8 cellular contexts compared by ENCODE assay signal in genomic region chr1:236759252-236759859, GRCh38. TPM values are rescaled to one million over a fixed set of nuclear protein-coding genes. Genes with fewer than 3 reads are reported as not detected.
DNase-seq lines count a peak whose midpoint lies in the region; ATAC-seq and TF ChIP-seq lines count a peak whose summit lies in the region.

No MANE protein-coding gene starts in this region.

- H3K4me1 ChIP-seq in CD8-positive, alpha-beta memory T cell (ENCODE audit: insufficient read depth, low read length) = no peaks in the 10 kb centered on the region
- no peaks in the 10 kb centered on the region for H3K4me1 ChIP-seq in thyroid gland

- H3K27me3 ChIP-seq in CD8-positive, alpha-beta memory T cell (ENCODE audit: insufficient read depth, low read length, poor library complexity, severe bottlenecking) = no peaks in the 10 kb centered on the region
- H3K27me3 ChIP-seq in thyroid gland = no peaks in the 10 kb centered on the region

- H3K4me1 Mint-ChIP-seq in CD8-positive, alpha-beta memory T cell = peaks cover 0 to 5% (median 3%) of the 10 kb centered on the region in 3 donors
- no peaks in the 10 kb centered on the region for H3K4me1 Mint-ChIP-seq in activated T-helper 17 cell treated with anti-CD3 and anti-CD28 coated beads, Interleukin-2, amount 50 U/mL, for 72 hours
- H3K4me1 Mint-ChIP-seq in immature natural killer cell = peaks cover 0 to 1% of the 10 kb centered on the region in 2 donors

- intact Hi-C loops in thyroid gland (cut with DNase I) = no loop called here

- TF ChIP-seq POLR2A in thyroid gland (IDR thresholded peaks at IDR 0.05) = no peak

- 48 to 50% methylated on average over 3 of the region's 3 CpGs for WGBS in thyroid gland, 2 donors

- peak in 5 of 6 experiments; percentile 49 to 78 (median 72) for TF ChIP-seq CTCF in thyroid gland (IDR thresholded peaks at IDR 0.05)

- ATAC-seq in GM18858 (IDR thresholded peaks at IDR 0.05; ENCODE audit: unreplicated experiment) = peak; percentile 49
- ATAC-seq in activated T-helper 17 cell treated with anti-CD3 and anti-CD28 coated beads, Interleukin-2, amount 50 U/mL, for 72 hours (replicated peaks) = peak; percentile 43
- ATAC-seq in esophagus mucosa = no peak
- ATAC-seq in GM21529 (IDR thresholded peaks at IDR 0.05; ENCODE audit: unreplicated experiment) = no peak

- no peak overlapping the region for H3K27ac Mint-ChIP-seq in CD8-positive, alpha-beta memory T cell
- no peak overlapping the region for H3K27ac Mint-ChIP-seq in activated T-helper 17 cell treated with anti-CD3 and anti-CD28 coated beads, Interleukin-2, amount 50 U/mL, for 72 hours
- H3K27ac Mint-ChIP-seq in immature natural killer cell = no peak overlapping the region

- CTCF ChIA-PET in CD8-positive, alpha-beta memory T cell (lab: Charles Lee) = interaction anchor here (0.5 to 1.7 kb wide), 13 partner anchors 9 to 803 kb away, joined by 3 to 7 read pairs (median 3); no protein-coding TSS in a partner anchor

- no peak overlapping the region for H3K27ac ChIP-seq in CD8-positive, alpha-beta memory T cell (ENCODE audit: low read depth, low read length)
- H3K27ac ChIP-seq in thyroid gland = no peak overlapping the region

- H3K36me3 ChIP-seq in CD8-positive, alpha-beta memory T cell (ENCODE audit: insufficient read depth, low read length) = no peaks in the 10 kb centered on the region
- no peaks in the 10 kb centered on the region for H3K36me3 ChIP-seq in thyroid gland

- no peaks in the 10 kb centered on the region for H3K9me3 Mint-ChIP-seq in CD8-positive, alpha-beta memory T cell
- H3K9me3 Mint-ChIP-seq in activated T-helper 17 cell treated with anti-CD3 and anti-CD28 coated beads, Interleukin-2, amount 50 U/mL, for 72 hours = no peaks in the 10 kb centered on the region
- no peaks in the 10 kb centered on the region for H3K9me3 Mint-ChIP-seq in immature natural killer cell

- H3K4me3 ChIP-seq in CD8-positive, alpha-beta memory T cell (ENCODE audit: low read length) = no peak overlapping the region
- H3K4me3 ChIP-seq in thyroid gland (replicated peaks in 1 of 3) = no peak overlapping the region

- no peaks in the 10 kb centered on the region for H3K36me3 Mint-ChIP-seq in CD8-positive, alpha-beta memory T cell
- no peaks in the 10 kb centered on the region for H3K36me3 Mint-ChIP-seq in activated T-helper 17 cell treated with anti-CD3 and anti-CD28 coated beads, Interleukin-2, amount 50 U/mL, for 72 hours (ENCODE audit: low read depth)
- H3K36me3 Mint-ChIP-seq in immature natural killer cell = no peaks in the 10 kb centered on the region

- H3K27me3 Mint-ChIP-seq in CD8-positive, alpha-beta memory T cell = peaks cover 1 to 13% of the 10 kb centered on the region in 2 donors
- H3K27me3 Mint-ChIP-seq in activated T-helper 17 cell treated with anti-CD3 and anti-CD28 coated beads, Interleukin-2, amount 50 U/mL, for 72 hours = peaks cover 7% of the 10 kb centered on the region
- peaks cover 0 to 2% (median 0%) of the 10 kb centered on the region in 3 donors for H3K27me3 Mint-ChIP-seq in immature natural killer cell (ENCODE audit: low read depth in 3 of 3)

- peak overlapping the region in 4 of 7 donors; percentile 13 to 65 (median 18) for H3K4me3 Mint-ChIP-seq in CD8-positive, alpha-beta memory T cell
- H3K4me3 Mint-ChIP-seq in activated T-helper 17 cell treated with anti-CD3 and anti-CD28 coated beads, Interleukin-2, amount 50 U/mL, for 72 hours = peak overlapping the region; percentile 14
- H3K4me3 Mint-ChIP-seq in immature natural killer cell = no peak overlapping the region

- peak in 2 of 5 donors; percentile 14 to 33 for DNase-seq in CD8-positive, alpha-beta memory T cell
- DNase-seq in LoVo (ENCODE audit: low spot score) (peak; percentile 41), immature natural killer cell (peak; percentile 21 to 27 (median 22)), thyroid gland (no peak)

- POLR2A ChIA-PET in CD8-positive, alpha-beta memory T cell (lab: Charles Lee) = no interaction called here

- no peaks in the 10 kb centered on the region for H3K9me3 ChIP-seq in CD8-positive, alpha-beta memory T cell (ENCODE audit: low read length)
- H3K9me3 ChIP-seq in thyroid gland = no peaks in the 10 kb centered on the region

RNA-seq across cellular contexts. Expression of gene MTR, which starts 35.7 kb away (rescaled TPM):
- 10 to 100 TPM; 48.0 to 52.8 TPM for total RNA-seq in CD8-positive, alpha-beta memory T cell
- polyA plus RNA-seq in CD8-positive, alpha-beta memory T cell = 21.1 TPM
- 10 to 100 TPM; 52.3 to 94.6 TPM for total RNA-seq in activated T-helper 17 cell treated with anti-CD3 and anti-CD28 coated beads, Interleukin-2, amount 50 U/mL, for 72 hours
- polyA plus RNA-seq in immature natural killer cell = 10 to 100 TPM in 1 of 3 donors, 1 to 10 TPM in 2; 5.0 to 15.3 (median 6.5) TPM
- 10 to 100 TPM; 43.2 to 78.3 (median 47.0) TPM for total RNA-seq in thyroid gland
- 11.3 TPM for total RNA-seq in esophagus mucosa

Comparison
In these comparisons a context has a peak if more than half of its experiments do, and no peak if none do; other contexts are left out.
1. DNase-seq: peak in LoVo (single experiment) and immature natural killer cell (3 of 3); none in thyroid gland (0 of 2).
2. H3K4me3 Mint-ChIP-seq: peak in CD8-positive, alpha-beta memory T cell (4 of 7) and activated T-helper 17 cell treated with anti-CD3 and anti-CD28 coated beads, Interleukin-2, amount 50 U/mL, for 72 hours (single experiment); none in immature natural killer cell (0 of 5).
3. ATAC-seq: peak in GM18858 (single experiment) and activated T-helper 17 cell treated with anti-CD3 and anti-CD28 coated beads, Interleukin-2, amount 50 U/mL, for 72 hours (single experiment); none in esophagus mucosa (single experiment) and GM21529 (single experiment).